In genomic region chr6:43460032-43460431, GRCh38 we compare ENCODE assay signal across 31 cellular contexts. TPM values are rescaled to one million over a fixed set of nuclear protein-coding genes. Genes with fewer than 3 reads are reported as not detected.
"Had no signal": no experiment of that assay in that cellular context is flagged by ENCODE, and none has a peak within 500 bp of the region (broad histone marks: within the 10 kb centered on the region; RNA-seq: fewer than 3 reads in every experiment).

No MANE protein-coding gene starts in this region.

- H3K9me3 ChIP-seq: neutrophil, psoas muscle, spleen, suprapubic skin, testis, tibial artery, transverse colon, upper lobe of right lung, uterus had no signal

- H3K36me3 ChIP-seq: neutrophil, ovary, spleen, suprapubic skin, tibial artery, transverse colon, upper lobe of right lung, uterus had no signal

- H3K4me2 ChIP-seq: smooth muscle cell had no signal

- H3K9ac ChIP-seq: parathyroid adenoma had no signal

- H3K27ac ChIP-seq: neutrophil, ovary, parathyroid adenoma, psoas muscle, skin epidermis, spleen, suprapubic skin, testis, tibial artery, transverse colon, upper lobe of right lung, uterus had no signal

- H3K4me1 ChIP-seq: testis had no signal

- DNase-seq: naive thymus-derived CD4-positive, alpha-beta T cell; nephron progenitor cell; nucleus accumbens; ovary; posterior cingulate gyrus; psoas muscle; right cardiac atrium; spleen; stimulated activated CD4-positive, alpha-beta T cell treated with anti-CD3 and anti-CD28 coated beads, Interleukin-12 subunit alpha, Interleukin-12 subunit beta, amount 100 ng/mL, for 4 hours; stimulated activated CD4-positive, alpha-beta T cell treated with anti-CD3 and anti-CD28 coated beads, Interleukin-1b, Interleukin-23, amount 100 ng/mL, for 48 hours; stimulated activated CD4-positive, alpha-beta T cell treated with anti-CD3 and anti-CD28 coated beads, Interleukin-4, amount 100 ng/mL, for 1 hour; stimulated activated CD4-positive, alpha-beta T cell treated with anti-CD3 and anti-CD28 coated beads, Interleukin-4, amount 100 ng/mL, for 4 hours; stimulated activated CD8-positive, alpha-beta memory T cell treated with anti-CD3 and anti-CD28 coated beads, Interleukin-4, amount 100 ng/mL, for 48 hours; stimulated activated naive CD4-positive, alpha-beta T cell; stimulated activated naive CD8-positive, alpha-beta T cell treated with anti-CD3 and anti-CD28 coated beads, Interleukin-15, amount 100 ng/mL, for 72 hours; stimulated activated naive CD8-positive, alpha-beta T cell treated with anti-CD3 and anti-CD28 coated beads, Interleukin-15, Interleukin-2, amounts not matched to agents 100 U/mL and 50 U/mL, for 24 hours; substantia nigra; testis; tibial artery; transverse colon; upper lobe of right lung; uterus had no signal

- H3K4me3 ChIP-seq: ovary, psoas muscle, skin epidermis, smooth muscle cell, spleen, suprapubic skin, testis, tibial artery, transverse colon, upper lobe of right lung, uterus had no signal

- H3K27me3 ChIP-seq: ovary, testis had no signal

- H2AFZ ChIP-seq: parathyroid adenoma had no signal

- ATAC-seq: naive thymus-derived CD4-positive, alpha-beta T cell; natural killer cell treated with Interleukin-12 subunit alpha and Interleukin-12 subunit beta and Interleukin-15 and Interleukin-18, amount 100 ng/mL, for 72 hours; psoas muscle; right cardiac atrium; sciatic nerve; stimulated activated memory B cell treated with anti-CD40 and anti-IgM and Interleukin-4, amounts not matched to agents 10 μg/mL and 1 μg/mL and 100 μg/mL, for 72 hours; stimulated activated naive CD8-positive, alpha-beta T cell treated with anti-CD3 and anti-CD28 coated beads, Interleukin-15, amount 100 ng/mL, for 72 hours; stimulated activated naive CD8-positive, alpha-beta T cell treated with anti-CD3 and anti-CD28 coated beads, Interleukin-15, Interleukin-2, amounts not matched to agents 100 U/mL and 50 U/mL, for 24 hours; upper lobe of right lung had no signal

- H3K79me2 ChIP-seq: parathyroid adenoma had no signal

RNA-seq across cellular contexts. Expression of gene LRRC73, which starts 50.1 kb away (rescaled TPM):
- total RNA-seq: urinary bladder had no signal
- polyA plus RNA-seq: naive thymus-derived CD4-positive, alpha-beta T cell had no signal
